Comparison of ENCODE assay signal across 9 cellular contexts in the genomic region with DNA sequence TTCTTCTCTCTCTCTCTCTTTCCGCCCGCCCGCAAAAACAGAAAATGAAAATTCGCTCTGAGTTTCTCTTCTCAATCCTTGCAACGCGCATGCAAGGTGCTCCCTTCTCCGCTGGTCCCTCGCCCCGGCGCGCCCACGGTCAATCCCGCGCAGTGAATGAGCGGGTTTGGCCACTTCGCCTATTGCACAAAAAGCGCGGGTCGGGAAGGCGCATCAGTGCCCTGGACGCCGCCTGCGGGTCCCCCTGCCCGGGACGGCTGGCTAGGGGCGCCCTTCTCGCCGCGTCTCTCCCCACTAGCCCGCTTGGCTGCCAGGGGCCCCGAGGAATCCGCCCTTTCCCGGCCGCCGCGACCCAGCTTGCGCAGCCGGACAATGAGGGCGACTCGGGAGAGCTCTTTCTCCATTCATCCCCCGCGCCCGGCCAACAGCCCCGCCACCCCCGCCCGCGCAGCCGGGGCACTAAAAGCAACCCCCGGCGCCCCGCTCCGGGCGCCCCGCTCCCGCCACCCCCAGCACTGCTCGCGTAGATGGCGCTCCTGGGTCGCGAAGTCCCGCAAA. TPM values are rescaled to one million over a fixed set of nuclear protein-coding genes. Genes with fewer than 3 reads are reported as not detected.
DNase-seq lines count a peak whose midpoint lies in the region; ATAC-seq and TF ChIP-seq lines count a peak whose summit lies in the region.
"Had no signal": no experiment of that assay in that cellular context is flagged by ENCODE, and none has a peak within 500 bp of the region (broad histone marks: within the 10 kb centered on the region; RNA-seq: fewer than 3 reads in every experiment).

No MANE protein-coding gene starts in this region.

- peaks cover 11% of the 10 kb centered on the region; the same call in 1 of the 2 replicates for H3K27me3 ChIP-seq in BLaER1

- no peak overlapping the region for H3K4me3 ChIP-seq in BLaER1
- peak overlapping the region; percentile 58 for H3K4me3 ChIP-seq in fibroblast of mammary gland (ENCODE audit: control insufficient read depth, low read depth, low read length)

- no peak overlapping the region for H3K9ac ChIP-seq in BLaER1

- H4K20me1 ChIP-seq in BLaER1: no peaks in the 10 kb centered on the region

- DNase-seq in NCI-H69 (lab: John Stamatoyannopoulos, UW) (peak; percentile 41), fibroblast of mammary gland (ENCODE audit: low read depth) (no peak), omental fat pad (ENCODE audit: low spot score) (no peak), NCI-H2029 treated with DMSO at 0.1 percent for 48 hours (lab: John Stamatoyannopoulos, UW) (no peak)
- DNase-seq in stimulated activated CD4-positive, alpha-beta T cell treated with anti-CD3 and anti-CD28 coated beads, Interleukin-2, amount 100 ng/mL, for 48 hours: no peak
- DNase-seq in activated naive CD4-positive, alpha-beta T cell treated with Interleukin-2 at 50 U/mL for 16 hours: no peak
- DNase-seq: T-helper 9 cell had no signal

- TF ChIP-seq CTCF in fibroblast of mammary gland (conservative IDR thresholded peaks at IDR 0.05; ENCODE audit: control insufficient read depth, insufficient read depth, low read depth, low read length) (no peak), omental fat pad (IDR thresholded peaks at IDR 0.05) (no peak)

- H3K4me2 ChIP-seq in BLaER1: peak overlapping the region; percentile 46; the same call in 1 of the 2 replicates

- no peak overlapping the region for H3K27ac ChIP-seq in BLaER1

- no peaks in the 10 kb centered on the region for H3K36me3 ChIP-seq in BLaER1

- peaks cover 8% of the 10 kb centered on the region; the same call in 1 of the 2 replicates for H3K4me1 ChIP-seq in BLaER1

- peaks cover 29% of the 10 kb centered on the region for H3K9me3 ChIP-seq in BLaER1

- ATAC-seq in omental fat pad (ENCODE audit: low FRiP score) (peak; percentile 53), HG02885 (IDR thresholded peaks at IDR 0.05; ENCODE audit: poor library complexity, unreplicated experiment) (no peak)

RNA-seq across cellular contexts. Expression of gene LAMA1, which starts 0.7 kb away (rescaled TPM):
- 10 to 100 TPM in 1 of 4 donors, 1 to 10 TPM in 3; 2.2 to 11.3 (median 5.5) TPM for total RNA-seq in omental fat pad
